16 cellular contexts compared by ENCODE assay signal in genomic region chr10:109726473-109726872, GRCh38.
DNase-seq lines count a peak whose midpoint lies in the region; TF ChIP-seq lines count a peak whose summit lies in the region.
"Had no signal": no experiment of that assay in that cellular context is flagged by ENCODE, and none has a peak within 500 bp of the region (broad histone marks: within the 10 kb centered on the region; RNA-seq: fewer than 3 reads in every experiment).

No MANE protein-coding gene starts in this region.

- no peaks in the 10 kb centered on the region for H3K9me3 Mint-ChIP-seq in glutamatergic neuron (ENCODE audit: unreplicated experiment)
- H3K9me3 Mint-ChIP-seq in activated CD4-positive, alpha-beta T cell treated with anti-CD3 and anti-CD28 coated beads, Interleukin-2, amount 10 ng/mL, durations not matched to agents 24 days and 14 days: no peaks in the 10 kb centered on the region
- H3K9me3 Mint-ChIP-seq: CD8-positive, alpha-beta T cell; HFFc6 had no signal

- no peak overlapping the region for H4K12ac ChIP-seq in trophoblast cell (ENCODE audit: low read depth, low read length)

- peak overlapping the region; percentile 66 for H3K23ac ChIP-seq in trophoblast cell (ENCODE audit: low read length)

- DNase-seq in NCI-H748 treated with DMSO at 0.1 percent for 48 hours (lab: John Stamatoyannopoulos, UW) (peak; percentile 12), glutamatergic neuron (peak; percentile 72), trophoblast cell (no peak), globus pallidus (ENCODE audit: low spot score) (no peak), anterior cingulate cortex (lab: John Stamatoyannopoulos, UW) (no peak)
- no peak for DNase-seq in activated CD4-positive, alpha-beta T cell treated with anti-CD3 and anti-CD28 coated beads, Interleukin-2, amount 10 ng/mL, durations not matched to agents 24 days and 14 days
- DNase-seq: CD8-positive, alpha-beta T cell; HFFc6; MM.1S; NCI-H2029; NCI-H510A treated with DMSO at 0.1 percent for 48 hours; NK-92 treated with Interleukin-12 subunit alpha and Interleukin-12 subunit beta, amount 100 ng/mL, for 24 hours had no signal

- H3K27ac Mint-ChIP-seq in glutamatergic neuron (ENCODE audit: unreplicated experiment): no peak overlapping the region
- no peak overlapping the region for H3K27ac Mint-ChIP-seq in activated CD4-positive, alpha-beta T cell treated with anti-CD3 and anti-CD28 coated beads, Interleukin-2, amount 10 ng/mL, durations not matched to agents 24 days and 14 days
- H3K27ac Mint-ChIP-seq: B cell; CD8-positive, alpha-beta T cell; HFFc6 had no signal

- H3K36me3 Mint-ChIP-seq in glutamatergic neuron (ENCODE audit: unreplicated experiment): no peaks in the 10 kb centered on the region
- H3K36me3 Mint-ChIP-seq in activated CD4-positive, alpha-beta T cell treated with anti-CD3 and anti-CD28 coated beads, Interleukin-2, amount 10 ng/mL, durations not matched to agents 24 days and 14 days (ENCODE audit: low read depth): no peaks in the 10 kb centered on the region
- H3K36me3 Mint-ChIP-seq: CD8-positive, alpha-beta T cell had no signal

- H3K4me3 Mint-ChIP-seq in glutamatergic neuron (ENCODE audit: unreplicated experiment): no peak overlapping the region
- no peak overlapping the region for H3K4me3 Mint-ChIP-seq in activated CD4-positive, alpha-beta T cell treated with anti-CD3 and anti-CD28 coated beads, Interleukin-2, amount 10 ng/mL, durations not matched to agents 24 days and 14 days
- H3K4me3 Mint-ChIP-seq: B cell; CD8-positive, alpha-beta T cell; HFFc6 had no signal

- no peak overlapping the region for H2AFZ ChIP-seq in trophoblast cell (ENCODE audit: insufficient read depth, low read length, poor library complexity)

- no peak overlapping the region for H3K4me2 ChIP-seq in trophoblast cell (ENCODE audit: low read length)

- H3K14ac ChIP-seq in trophoblast cell (ENCODE audit: low read length): no peak overlapping the region

- H4K8ac ChIP-seq in trophoblast cell (ENCODE audit: low read depth, low read length): no peak overlapping the region

- intact Hi-C loops in activated CD4-positive, alpha-beta T cell treated with anti-CD3 and anti-CD28 coated beads, Interleukin-2, amount 10 ng/mL, durations not matched to agents 24 days and 14 days (cut with micrococcal nuclease): no loop called here

- H4K91ac ChIP-seq in trophoblast cell (ENCODE audit: low read depth, low read length): no peak overlapping the region

- TF ChIP-seq CTCF in glutamatergic neuron (IDR thresholded peaks at IDR 0.05; ENCODE audit: partially characterized antibody, unreplicated experiment): no peak

- no peak overlapping the region for H3K4ac ChIP-seq in trophoblast cell (ENCODE audit: low read depth, low read length)

- no peak overlapping the region for H3K18ac ChIP-seq in trophoblast cell (ENCODE audit: low read length)

- H3K4me1 ChIP-seq in trophoblast cell (ENCODE audit: control insufficient read depth in 1 of 2, insufficient read depth in 2 of 2, low read length in 2 of 2): no peaks in the 10 kb centered on the region

- H2BK120ac ChIP-seq in trophoblast cell (ENCODE audit: insufficient read depth, low read length, poor library complexity): no peak overlapping the region

- no peaks in the 10 kb centered on the region for H3K27me3 ChIP-seq in trophoblast cell (ENCODE audit: insufficient read depth, low read length)

- H2BK5ac ChIP-seq in trophoblast cell (ENCODE audit: low read depth, low read length, poor library complexity): no peak overlapping the region

- no peaks in the 10 kb centered on the region for H3K79me2 ChIP-seq in trophoblast cell (ENCODE audit: control insufficient read depth, insufficient read depth, low read length, poor library complexity)

- H3K36me3 ChIP-seq in trophoblast cell (ENCODE audit: control insufficient read depth in 1 of 2, insufficient read depth in 2 of 2, low read length in 2 of 2): no peaks in the 10 kb centered on the region

- no peaks in the 10 kb centered on the region for H3K4me1 Mint-ChIP-seq in glutamatergic neuron (ENCODE audit: low read depth, unreplicated experiment)
- H3K4me1 Mint-ChIP-seq in activated CD4-positive, alpha-beta T cell treated with anti-CD3 and anti-CD28 coated beads, Interleukin-2, amount 10 ng/mL, durations not matched to agents 24 days and 14 days: no peaks in the 10 kb centered on the region
- H3K4me1 Mint-ChIP-seq: B cell had no signal

- no peak overlapping the region for H2AK5ac ChIP-seq in trophoblast cell (ENCODE audit: low read length)

- peak overlapping the region; percentile 38 for H3K9ac ChIP-seq in trophoblast cell (ENCODE audit: low read length)

- no peak for TF ChIP-seq EP300 in Ishikawa (IDR thresholded peaks at IDR 0.05; ENCODE audit: borderline replicate concordance)

- no CpG with 5 or more reads among the region's 2 CpGs for WGBS in trophoblast cell (ENCODE audit: extremely low coverage, insufficient coverage, insufficient read length)

- H3K27me3 Mint-ChIP-seq in glutamatergic neuron (ENCODE audit: unreplicated experiment): no peaks in the 10 kb centered on the region
- H3K27me3 Mint-ChIP-seq in activated CD4-positive, alpha-beta T cell treated with anti-CD3 and anti-CD28 coated beads, Interleukin-2, amount 10 ng/mL, durations not matched to agents 24 days and 14 days: no peaks in the 10 kb centered on the region
- H3K27me3 Mint-ChIP-seq: B cell had no signal

- H2BK12ac ChIP-seq in trophoblast cell (ENCODE audit: low read length): no peak overlapping the region

- H3K4me3 ChIP-seq in trophoblast cell (ENCODE audit: low read depth, low read length): no peak overlapping the region
- H3K4me3 ChIP-seq: SK-N-MC had no signal

- no peaks in the 10 kb centered on the region for H3K9me3 ChIP-seq in trophoblast cell (ENCODE audit: insufficient read depth, low read depth, low read length)

- no peak for TF ChIP-seq RAD21 in Ishikawa (IDR thresholded peaks at IDR 0.05; ENCODE audit: low read depth)

- no peak overlapping the region for H3K27ac ChIP-seq in trophoblast cell (ENCODE audit: low read depth, low read length)
- H3K27ac ChIP-seq: RWPE1, SK-N-MC had no signal

- H3K79me1 ChIP-seq in trophoblast cell (ENCODE audit: low read length): no peaks in the 10 kb centered on the region

TF ChIP-seq in Ishikawa, 13 proteins besides CTCF, POLR2A, EP300 and RAD21:
- peak; percentile 52 for TF ChIP-seq NFIC (IDR thresholded peaks at IDR 0.05)
- no peak for TF ChIP-seq TCF12 (IDR thresholded peaks at IDR 0.05; ENCODE audit: low read depth)

Comparison
In these comparisons a context has a peak if more than half of its experiments do, and no peak if none do; other contexts are left out.
1. DNase-seq: peak in NCI-H748 treated with DMSO at 0.1 percent for 48 hours (single experiment) and glutamatergic neuron (single experiment); none in trophoblast cell (0 of 2), activated CD4-positive, alpha-beta T cell treated with anti-CD3 and anti-CD28 coated beads, Interleukin-2, amount 10 ng/mL, durations not matched to agents 24 days and 14 days (single experiment), globus pallidus (single experiment) and anterior cingulate cortex (0 of 58).